Comparison of ENCODE assay signal across 17 cellular contexts in genomic region chr7:50207251-50207564, GRCh38.
DNase-seq lines count a peak whose midpoint lies in the region; ATAC-seq and TF ChIP-seq lines count a peak whose summit lies in the region.
"Had no signal": no experiment of that assay in that cellular context is flagged by ENCODE, and none has a peak within 500 bp of the region (broad histone marks: within the 10 kb centered on the region; RNA-seq: fewer than 3 reads in every experiment).

No MANE protein-coding gene starts in this region.

- no peaks in the 10 kb centered on the region for H3K36me3 Mint-ChIP-seq in activated T-cell treated with anti-CD3 and anti-CD28 coated beads, Interleukin-2, amount 50 U/mL, for 24 hours (ENCODE audit: low read depth)
- peaks cover 4% of the 10 kb centered on the region for H3K36me3 Mint-ChIP-seq in central memory CD8-positive, alpha-beta T cell (ENCODE audit: insufficient read depth)

- peak overlapping the region; percentile 24 for H3K4me3 Mint-ChIP-seq in activated T-cell treated with anti-CD3 and anti-CD28 coated beads, Interleukin-2, amount 50 U/mL, for 24 hours
- no peak overlapping the region for H3K4me3 Mint-ChIP-seq in central memory CD8-positive, alpha-beta T cell

- no peak for DNase-seq in activated T-cell treated with anti-CD3 and anti-CD28 coated beads, Interleukin-2, amount 50 U/mL, for 24 hours
- no peak for DNase-seq in activated T-cell treated with anti-CD3 and anti-CD28 coated beads, Interleukin-2, amount 50 U/mL, for 1 hour
- no peak for DNase-seq in HL-60 (ENCODE audit: low read depth in 1 of 2, low spot score in 1 of 2)
- no peak for DNase-seq in central memory CD8-positive, alpha-beta T cell (ENCODE audit: low spot score in 2 of 2)
- DNase-seq in spleen = peak; percentile 78
- DNase-seq in foreskin keratinocyte = no peak
- DNase-seq: dermis blood vessel endothelial cell, DMS79 treated with DMSO at 0.1 percent for 48 hours, gastrocnemius medialis, H7, NCI-H1417 treated with DMSO at 0.1 percent for 48 hours, NCI-H2171, NCI-H69 had no signal

- no peaks in the 10 kb centered on the region for H3K36me3 ChIP-seq in spleen
- H3K36me3 ChIP-seq: gastrocnemius medialis had no signal

- H3K27me3 Mint-ChIP-seq in activated T-cell treated with anti-CD3 and anti-CD28 coated beads, Interleukin-2, amount 50 U/mL, for 24 hours = no peaks in the 10 kb centered on the region
- H3K27me3 Mint-ChIP-seq in central memory CD8-positive, alpha-beta T cell = no peaks in the 10 kb centered on the region

- no peak for ATAC-seq in central memory CD8-positive, alpha-beta T cell (replicated peaks; ENCODE audit: extremely low read depth, poor library complexity, severe bottlenecking)
- ATAC-seq in HG02884 (IDR thresholded peaks at IDR 0.05; ENCODE audit: unreplicated experiment) = no peak
- ATAC-seq in foreskin keratinocyte = no peak
- ATAC-seq in HG03159 (IDR thresholded peaks at IDR 0.05; ENCODE audit: unreplicated experiment) = no peak
- ATAC-seq: gastrocnemius medialis, Right ventricle myocardium inferior had no signal

- H3K4me1 Mint-ChIP-seq in activated T-cell treated with anti-CD3 and anti-CD28 coated beads, Interleukin-2, amount 50 U/mL, for 24 hours (ENCODE audit: low read depth) = peaks cover 98% of the 10 kb centered on the region
- H3K4me1 Mint-ChIP-seq in central memory CD8-positive, alpha-beta T cell = peaks cover 59% of the 10 kb centered on the region

- no peaks in the 10 kb centered on the region for H3K9me3 Mint-ChIP-seq in activated T-cell treated with anti-CD3 and anti-CD28 coated beads, Interleukin-2, amount 50 U/mL, for 24 hours
- H3K9me3 Mint-ChIP-seq in central memory CD8-positive, alpha-beta T cell = no peaks in the 10 kb centered on the region

- intact Hi-C loops in spleen (cut with DNase I; ENCODE audit: low total_unique reads) = no loop called here

- no peak overlapping the region for H3K4me3 ChIP-seq in HL-60 (replicated peaks; ENCODE audit: insufficient read depth, low read length)
- H3K4me3 ChIP-seq in spleen = no peak overlapping the region
- H3K4me3 ChIP-seq: gastrocnemius medialis had no signal

- no peaks in the 10 kb centered on the region for H3K9me3 ChIP-seq in spleen
- H3K9me3 ChIP-seq: gastrocnemius medialis had no signal

- H3K27ac ChIP-seq in HL-60 (replicated peaks) (peak overlapping the region; percentile 27), spleen (peak overlapping the region in 4 of 8 donors; percentile 4 to 79 (median 56)), foreskin keratinocyte (no peak overlapping the region)
- H3K27ac ChIP-seq: epithelial cell of prostate, gastrocnemius medialis had no signal

- H3K27me3 ChIP-seq in HL-60 (ENCODE audit: insufficient read depth, poor library complexity, severe bottlenecking) = no peaks in the 10 kb centered on the region
- H3K27me3 ChIP-seq in spleen (replicated peaks in 1 of 7) = no peaks in the 10 kb centered on the region
- no peaks in the 10 kb centered on the region for H3K27me3 ChIP-seq in foreskin keratinocyte
- H3K27me3 ChIP-seq: gastrocnemius medialis had no signal

- no peak for TF ChIP-seq POLR2A in spleen (IDR thresholded peaks at IDR 0.05)

- WGBS in spleen, 5 donors = 91 to 97% (median 92%) methylated on average over 11 of the region's 11 CpGs

- no peak for TF ChIP-seq CTCF in HL-60 (IDR thresholded peaks at IDR 0.05; ENCODE audit: insufficient read depth, low read length)
- TF ChIP-seq CTCF in spleen (IDR thresholded peaks at IDR 0.05 in 8 of 11, conservative IDR thresholded peaks at IDR 0.05 in 3 of 11) = no peak
- TF ChIP-seq CTCF in foreskin keratinocyte (conservative IDR thresholded peaks at IDR 0.05) = no peak

- peaks cover 3 to 81% (median 45%) of the 10 kb centered on the region in 6 donors for H3K4me1 ChIP-seq in spleen
- H3K4me1 ChIP-seq in foreskin keratinocyte = no peaks in the 10 kb centered on the region
- H3K4me1 ChIP-seq: gastrocnemius medialis had no signal

- H3K27ac Mint-ChIP-seq in activated T-cell treated with anti-CD3 and anti-CD28 coated beads, Interleukin-2, amount 50 U/mL, for 24 hours = peak overlapping the region; percentile 95
- H3K27ac Mint-ChIP-seq in central memory CD8-positive, alpha-beta T cell (ENCODE audit: low read depth) = peak overlapping the region; percentile 84
